ENCODE assay signal across 15 cellular contexts in the genomic region with DNA sequence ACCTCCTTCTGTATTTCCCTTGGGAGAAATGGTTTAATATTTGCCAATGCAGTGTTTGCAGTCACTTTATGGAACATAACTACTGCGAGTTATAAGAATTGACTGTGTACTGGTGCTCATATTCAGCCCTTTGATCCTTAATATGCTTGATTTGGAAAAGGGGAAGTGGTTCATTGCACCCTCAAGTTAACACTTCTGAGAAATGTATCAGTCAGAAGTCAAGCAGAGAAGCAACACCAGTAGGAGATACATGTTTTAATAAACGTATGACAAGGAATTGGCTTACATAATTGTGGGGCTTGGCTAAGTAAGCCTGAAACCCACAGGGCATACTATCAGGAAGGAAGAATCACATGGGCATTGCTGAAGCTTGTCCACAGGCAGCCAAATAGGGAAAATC.
"Had no signal": no experiment of that assay in that cellular context is flagged by ENCODE, and none has a peak within 500 bp of the region (broad histone marks: within the 10 kb centered on the region; RNA-seq: fewer than 3 reads in every experiment).

No MANE protein-coding gene starts in this region.

- H3K4me3 ChIP-seq: breast epithelium, lung, tibial artery had no signal

- H3K4me1 ChIP-seq: breast epithelium, parathyroid adenoma, tibial artery had no signal

- H3K27ac Mint-ChIP-seq: activated naive CD8-positive, alpha-beta T cell; endodermal cell had no signal

- H3K4me3 Mint-ChIP-seq: activated naive CD8-positive, alpha-beta T cell; endodermal cell had no signal

- H3K9me3 ChIP-seq: tibial artery had no signal

- H3K36me3 ChIP-seq: breast epithelium, tibial artery had no signal

- H3K9ac ChIP-seq: parathyroid adenoma had no signal

- H3K27me3 ChIP-seq: breast epithelium, tibial artery had no signal

- H3K4me1 Mint-ChIP-seq: endodermal cell had no signal

- H3K79me2 ChIP-seq: parathyroid adenoma had no signal

- DNase-seq: activated CD4-positive, alpha-beta T cell treated with anti-CD3 and anti-CD28 coated beads, Interleukin-2, amount 50 U/mL, for 48 hours; activated CD4-positive, CD25-positive, alpha-beta regulatory T cell treated with anti-CD3 and anti-CD28 coated beads, Interleukin-2, amount 50 U/mL, for 72 hours; activated gamma-delta T cell; activated T-cell treated with anti-CD3 and anti-CD28 coated beads, Interleukin-2, amount 50 U/mL, for 48 hours; anterior cingulate cortex; hypothalamus; midbrain; retina; stimulated activated CD4-positive, alpha-beta T cell treated with anti-CD3 and anti-CD28 coated beads, Interleukin-15, amount 100 ng/mL, for 24 hours had no signal

- H3K27ac ChIP-seq: breast epithelium, parathyroid adenoma, tibial artery had no signal

- H2AFZ ChIP-seq: parathyroid adenoma had no signal
